In genomic region chr17:42251115-42251514, GRCh38 we compare ENCODE assay signal across 10 cellular contexts. TPM values are rescaled to one million over a fixed set of nuclear protein-coding genes. Genes with fewer than 3 reads are reported as not detected.
DNase-seq lines count a peak whose midpoint lies in the region; ATAC-seq and TF ChIP-seq lines count a peak whose summit lies in the region.
"Had no signal": no experiment of that assay in that cellular context is flagged by ENCODE, and none has a peak within 500 bp of the region (broad histone marks: within the 10 kb centered on the region; RNA-seq: fewer than 3 reads in every experiment).

No MANE protein-coding gene starts in this region.

- no peaks in the 10 kb centered on the region for H3K27me3 ChIP-seq in colonic mucosa
- H3K27me3 ChIP-seq in osteoblast (ENCODE audit: insufficient read depth, low read length): no peaks in the 10 kb centered on the region

- TF ChIP-seq CTCF in GM10248 (IDR thresholded peaks at IDR 0.05; ENCODE audit: control extremely low read depth, extremely low read depth, low read depth, missing control alignments) (peak; percentile 30), colonic mucosa (IDR thresholded peaks at IDR 0.05) (no peak), osteoblast (IDR thresholded peaks at IDR 0.05; ENCODE audit: extremely low read depth, low read depth, low read length) (peak; percentile 46)

- H3K79me2 ChIP-seq in osteoblast (ENCODE audit: insufficient read depth, low read length): peaks cover 33% of the 10 kb centered on the region

- H3K36me3 ChIP-seq in colonic mucosa (no peaks in the 10 kb centered on the region), osteoblast (ENCODE audit: insufficient read depth, low read length) (no peaks in the 10 kb centered on the region)

- H3K27ac ChIP-seq in colonic mucosa: peak overlapping the region; percentile 7
- peak overlapping the region; percentile 5 for H3K27ac ChIP-seq in osteoblast (ENCODE audit: low read depth, low read length)

- peaks cover 6% of the 10 kb centered on the region for H4K20me1 ChIP-seq in osteoblast (ENCODE audit: insufficient read depth, low read length)

- no peak overlapping the region for H2AFZ ChIP-seq in osteoblast (ENCODE audit: low read length)

- ATAC-seq in HG03097 (IDR thresholded peaks at IDR 0.05; ENCODE audit: low FRiP score, unreplicated experiment) (no peak), GM21717 (IDR thresholded peaks at IDR 0.05; ENCODE audit: unreplicated experiment) (no peak)
- ATAC-seq: stimulated activated naive B cell treated with anti-CD40 and anti-IgM and Interleukin-4, amounts not matched to agents 10 μg/mL and 1 μg/mL and 100 μg/mL, for 72 hours had no signal

- CTCF ChIA-PET in GM10248 (lab: Yijun Ruan, JAX): interaction anchor here (1.4 to 5.7 kb wide), 6 partner anchors 15 to 276 kb away, joined by 3 to 28 read pairs (median 5); partner anchors contain the start of gene GHDC

- no peak overlapping the region for H3K4me2 ChIP-seq in osteoblast (ENCODE audit: insufficient read depth, low read length)

- H3K4me3 ChIP-seq in colonic mucosa (no peak overlapping the region), osteoblast (ENCODE audit: insufficient read depth, low read length) (no peak overlapping the region)

- POLR2A ChIA-PET in GM10248 (lab: Yijun Ruan, JAX): no interaction called here

- no peaks in the 10 kb centered on the region for H3K9me3 ChIP-seq in colonic mucosa
- no peaks in the 10 kb centered on the region for H3K9me3 ChIP-seq in osteoblast (ENCODE audit: low read depth, low read length)

- intact Hi-C loops in colonic mucosa (cut with DNase I): no loop called here

- no peak overlapping the region for H3K9ac ChIP-seq in colonic mucosa (ENCODE audit: low read depth in 2 of 2, low read length in 2 of 2)

- H3K4me1 ChIP-seq in colonic mucosa (peaks cover 5% of the 10 kb centered on the region), osteoblast (ENCODE audit: insufficient read depth, low read length) (peaks cover 40% of the 10 kb centered on the region)

- DNase-seq in GM10248 (ENCODE audit: extremely low spot score) (no peak), MV-4-11 (lab: John Stamatoyannopoulos, UW) (peak; percentile 29), colonic mucosa (no peak), osteoblast (ENCODE audit: insufficient read length, low spot score, missing footprints) (peak; percentile 71), NCI-H1436 (lab: John Stamatoyannopoulos, UW) (no peak)
- DNase-seq: effector CD8-positive, alpha-beta T cell; nucleus accumbens; stimulated activated naive B cell treated with anti-CD40 and anti-IgM and Interleukin-4, amounts not matched to agents 10 μg/mL and 1 μg/mL and 100 μg/mL, for 72 hours had no signal

RNA-seq across cellular contexts. Expression of gene STAT5B, which starts 25.1 kb away (rescaled TPM):
- 10 to 100 TPM; 29.3 to 38.4 TPM for total RNA-seq in colonic mucosa
- 22.8 and 23.6 TPM in 2 replicates for total RNA-seq in osteoblast

RNA-seq across cellular contexts. Expression of gene STAT5A, which starts 37.2 kb away (rescaled TPM):
- total RNA-seq in colonic mucosa (10 to 100 TPM; 22.0 to 22.4 TPM), osteoblast (35.5 and 38.6 TPM in 2 replicates)

RNA-seq across cellular contexts. Expression of gene GHDC, which starts 56.8 kb away (rescaled TPM):
- 10 to 100 TPM; 20.6 to 23.0 TPM for total RNA-seq in colonic mucosa
- total RNA-seq in osteoblast: 26.8 and 31.8 TPM in 2 replicates

Comparison
In these comparisons a context has a peak if more than half of its experiments do, and no peak if none do; other contexts are left out.
1. DNase-seq: peak in MV-4-11 (single experiment) and osteoblast (single experiment); none in GM10248 (single experiment), colonic mucosa (single experiment) and NCI-H1436 (single experiment).